Comparison of ENCODE assay signal across 1 cellular context in genomic region chr12:69879007-69879960, GRCh38.
TF ChIP-seq lines count a peak whose summit lies in the region.

No MANE protein-coding gene starts in this region.

TF ChIP-seq in HCT116, 20 proteins besides CTCF, POLR2A, EP300 and RAD21 (continued from another document):
- no peak for TF ChIP-seq ZBTB33 (IDR thresholded peaks at IDR 0.05; ENCODE audit: extremely low read depth, insufficient replicate concordance, low read length)
- no peak for TF ChIP-seq EGR1 (IDR thresholded peaks at IDR 0.05; ENCODE audit: low read depth)
- no peak for TF ChIP-seq SP1 (IDR thresholded peaks at IDR 0.05; ENCODE audit: low read depth)
TF ChIP-seq in HCT116: peak in this region for 0.
